ENCODE assay signal across 8 cellular contexts in the genomic region with DNA sequence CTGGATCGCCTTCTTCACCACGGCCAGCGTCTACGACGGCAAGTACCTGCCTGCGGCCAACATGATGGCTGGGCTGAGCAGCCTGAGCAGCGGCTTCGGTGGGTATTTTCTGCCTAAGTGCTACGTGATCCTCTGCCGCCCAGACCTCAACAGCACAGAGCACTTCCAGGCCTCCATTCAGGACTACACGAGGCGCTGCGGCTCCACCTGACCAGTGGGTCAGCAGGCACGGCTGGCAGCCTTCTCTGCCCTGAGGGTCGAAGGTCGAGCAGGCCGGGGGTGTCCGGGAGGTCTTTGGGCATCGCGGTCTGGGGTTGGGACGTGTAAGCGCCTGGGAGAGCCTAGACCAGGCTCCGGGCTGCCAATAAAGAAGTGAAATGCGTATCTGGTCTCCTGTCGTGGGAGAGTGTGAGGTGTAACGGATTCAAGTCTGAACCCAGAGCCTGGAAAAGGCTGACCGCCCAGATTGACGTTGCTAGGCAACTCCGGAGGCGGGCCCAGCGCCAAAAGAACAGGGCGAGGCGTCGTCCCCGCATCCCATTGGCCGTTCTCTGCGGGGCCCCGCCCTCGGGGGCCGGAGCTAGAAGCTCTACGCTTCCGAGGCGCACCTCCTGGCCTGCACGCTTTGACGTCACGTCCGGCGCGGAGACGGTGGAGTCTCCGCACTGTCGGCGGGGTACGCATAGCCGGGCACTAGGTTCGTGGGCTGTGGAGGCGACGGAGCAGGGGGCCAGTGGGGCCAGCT.
A peak's percentile ranks its signal among the peaks of the same experiment; 100 is the strongest.
DNase-seq lines count a peak whose midpoint lies in the region; ATAC-seq and FAIRE-seq lines count a peak whose summit lies in the region.

A gene (plus strand): TSS at position 621 of the 745 bp plus-strand sequence. CDS start 616 bp downstream, outside the sequence.

- peak within 1 kb of the TSS; percentile 94 to 96 for H3K4me3 Mint-ChIP-seq in effector memory CD8-positive, alpha-beta T cell
- H3K4me3 Mint-ChIP-seq in memory B cell, result peak within 1 kb of the TSS; percentile 99

- peaks cover 19% of the 10 kb centered on the region for H3K36me3 Mint-ChIP-seq in effector memory CD8-positive, alpha-beta T cell (ENCODE audit: insufficient read depth)
- no peaks in the 10 kb centered on the region for H3K36me3 Mint-ChIP-seq in memory B cell

- peak; percentile 87 for FAIRE-seq in HTR-8/SVneo (lab: Jason Lieb, UNC)

- H3K9me3 Mint-ChIP-seq in effector memory CD8-positive, alpha-beta T cell, result no peaks in the 10 kb centered on the region
- no peaks in the 10 kb centered on the region for H3K9me3 Mint-ChIP-seq in memory B cell

- ATAC-seq in GM21367 (IDR thresholded peaks at IDR 0.05; ENCODE audit: unreplicated experiment) (peak; percentile 95), memory B cell (ENCODE audit: low read depth) (peak; percentile 97)
- peak; percentile 98 for ATAC-seq in effector memory CD8-positive, alpha-beta T cell (replicated peaks)

- H3K4me1 Mint-ChIP-seq in effector memory CD8-positive, alpha-beta T cell (ENCODE audit: low read depth in 2 of 2), result peaks cover 29 to 34% of the 10 kb centered on the region in 2 donors
- H3K4me1 Mint-ChIP-seq in memory B cell, result peaks cover 22% of the 10 kb centered on the region

- H3K27ac Mint-ChIP-seq in effector memory CD8-positive, alpha-beta T cell, result peak within 1 kb of the TSS; percentile 95 to 96
- H3K27ac Mint-ChIP-seq in memory B cell, result peak within 1 kb of the TSS; percentile 99

- DNase-seq in COLO829 (ENCODE audit: low spot score) (peak; percentile 98), HTR-8/SVneo (ENCODE audit: insufficient read length, low spot score) (peak; percentile 98), NOMO-1 treated with dmso at 0.1 percent for 144 hours (lab: John Stamatoyannopoulos, UW; ENCODE audit: unreplicated experiment) (peak; percentile 96), memory B cell (ENCODE audit: low spot score in 2 of 2) (peak; percentile 92 to 94)
- DNase-seq in activated CD8-positive, alpha-beta memory T cell treated with anti-CD3 and anti-CD28 coated beads for 48 hours (ENCODE audit: low read depth in 2 of 3, low spot score in 2 of 3), result peak; percentile 85 to 98 (median 89)
- peak; percentile 93 to 96 (median 95) for DNase-seq in effector memory CD8-positive, alpha-beta T cell
- DNase-seq in stimulated activated CD8-positive, alpha-beta memory T cell treated with anti-CD3 and anti-CD28 coated beads, Interleukin-12 subunit alpha, Interleukin-12 subunit beta, amount 100 ng/mL, for 24 hours (ENCODE audit: extremely low read depth), result peak; percentile 95

- peaks cover 0 to 2% of the 10 kb centered on the region in 2 donors for H3K27me3 Mint-ChIP-seq in effector memory CD8-positive, alpha-beta T cell
- H3K27me3 Mint-ChIP-seq in memory B cell, result no peaks in the 10 kb centered on the region

Comparison
In these comparisons a context has a peak if more than half of its experiments do, and no peak if none do; other contexts are left out.
1. Peak in every context shown above with its lines: DNase-seq and ATAC-seq.